In the genomic region with DNA sequence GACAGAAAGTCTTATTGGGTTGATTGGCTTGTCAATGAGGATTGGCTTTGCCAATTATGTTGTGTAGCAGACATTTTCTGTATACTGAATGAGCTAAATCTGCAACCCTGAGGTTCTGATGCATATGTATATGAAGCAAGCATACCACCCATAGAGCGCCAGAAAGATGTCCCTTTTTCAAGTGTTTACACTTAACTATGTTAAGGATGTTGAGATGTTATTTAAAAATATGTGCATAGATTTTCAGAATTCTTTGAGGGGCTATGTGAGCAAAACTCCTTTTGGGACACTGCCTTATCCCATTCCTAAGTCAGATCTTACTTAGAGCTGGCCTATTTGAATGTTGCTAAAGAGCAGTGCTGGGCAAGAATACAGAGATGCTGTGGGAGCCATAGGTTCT, we compare ENCODE assay signal across 18 cellular contexts. TPM values are rescaled to one million over a fixed set of nuclear protein-coding genes. Genes with fewer than 3 reads are reported as not detected.
DNase-seq lines count a peak whose midpoint lies in the region; ATAC-seq and TF ChIP-seq lines count a peak whose summit lies in the region.
"Had no signal": no experiment of that assay in that cellular context is flagged by ENCODE, and none has a peak within 500 bp of the region (broad histone marks: within the 10 kb centered on the region; RNA-seq: fewer than 3 reads in every experiment).

No MANE protein-coding gene starts in this region.

- H3K36me3 Mint-ChIP-seq in CD4-positive, alpha-beta memory T cell: peaks cover 0 to 13% of the 10 kb centered on the region in 2 donors
- H3K36me3 Mint-ChIP-seq in IgD-negative memory B cell (no peaks in the 10 kb centered on the region), neural crest cell (ENCODE audit: low read depth) (no peaks in the 10 kb centered on the region)

- peaks cover 17% of the 10 kb centered on the region for H3K4me1 ChIP-seq in CD4-positive, alpha-beta memory T cell (ENCODE audit: insufficient read depth, low read length)
- H3K4me1 ChIP-seq in hepatocyte (ENCODE audit: insufficient read depth): peaks cover 30% of the 10 kb centered on the region
- H3K4me1 ChIP-seq in upper lobe of right lung: no peaks in the 10 kb centered on the region

- H3K27ac Mint-ChIP-seq in CD4-positive, alpha-beta memory T cell: peak overlapping the region in 4 of 7 donors; percentile 54 to 99 (median 60)
- H3K27ac Mint-ChIP-seq in IgD-negative memory B cell (peak overlapping the region in 2 of 3 donors; percentile 57 to 71), neural crest cell (ENCODE audit: unreplicated experiment) (no peak overlapping the region)

- no peak overlapping the region for H3K27ac ChIP-seq in CD4-positive, alpha-beta memory T cell (ENCODE audit: low read depth, low read length)
- H3K27ac ChIP-seq in hepatocyte (peak overlapping the region; percentile 97), upper lobe of right lung (no peak overlapping the region)

- H3K27me3 Mint-ChIP-seq in CD4-positive, alpha-beta memory T cell: peaks cover 0 to 2% of the 10 kb centered on the region in 2 donors
- no peaks in the 10 kb centered on the region for H3K27me3 Mint-ChIP-seq in IgD-negative memory B cell
- H3K27me3 Mint-ChIP-seq in neural crest cell (ENCODE audit: low read depth): peaks cover 3% of the 10 kb centered on the region

- peak in 1 of 5 donors; percentile 21 for DNase-seq in CD4-positive, alpha-beta memory T cell
- no peak for DNase-seq in hepatocyte (ENCODE audit: low spot score)
- no peak for DNase-seq in neural crest cell (ENCODE audit: low read depth, low spot score)
- DNase-seq in mesenteric fat pad (ENCODE audit: low spot score): no peak
- no peak for DNase-seq in upper lobe of right lung
- no peak for DNase-seq in middle frontal gyrus (ENCODE audit: extremely low spot score, low spot score)
- DNase-seq: activated CD4-positive, alpha-beta T cell treated with anti-CD3 and anti-CD28 coated beads for 4 hours; activated T-cell treated with anti-CD3 and anti-CD28 coated beads, Interleukin-2, amount 50 U/mL, for 1 hour; DMS 273 treated with DMSO at 0.1 percent for 48 hours; left colon; NCI-H69; right cardiac atrium; stimulated activated CD4-positive, alpha-beta T cell treated with anti-CD3 and anti-CD28 coated beads, Interleukin-2, amount 100 ng/mL, for 24 hours; T-helper 2 cell; thyroid gland had no signal

- peak overlapping the region; percentile 83 for H3K4me2 ChIP-seq in hepatocyte

- peaks cover 32% of the 10 kb centered on the region for H3K79me2 ChIP-seq in hepatocyte

- no peaks in the 10 kb centered on the region for H3K9me2 ChIP-seq in hepatocyte (replicated peaks; ENCODE audit: insufficient read depth)

- no peak overlapping the region for H3K4me3 ChIP-seq in CD4-positive, alpha-beta memory T cell (ENCODE audit: low read length in 2 of 2)
- no peak overlapping the region for H3K4me3 ChIP-seq in hepatocyte
- H3K4me3 ChIP-seq in upper lobe of right lung: no peak overlapping the region
- H3K4me3 ChIP-seq: thyroid gland had no signal

- peak overlapping the region in 7 of 8 donors; percentile 11 to 94 (median 45) for H3K4me3 Mint-ChIP-seq in CD4-positive, alpha-beta memory T cell
- H3K4me3 Mint-ChIP-seq in IgD-negative memory B cell (peak overlapping the region in 2 of 4 donors; percentile 27 to 99), neural crest cell (peak overlapping the region; percentile 90)

- 86% methylated on average over 1 of the region's 1 CpG for WGBS in hepatocyte (ENCODE audit: low lambda C conversion rate, missing lambda C conversion rate)

- POLR2A ChIA-PET in CD4-positive, alpha-beta memory T cell (lab: Charles Lee; ENCODE audit: partially characterized antibody): no interaction called here

- CTCF ChIA-PET in CD4-positive, alpha-beta memory T cell (lab: Charles Lee; ENCODE audit: partially characterized antibody): no interaction called here

- no peaks in the 10 kb centered on the region for H3K9me3 ChIP-seq in CD4-positive, alpha-beta memory T cell (ENCODE audit: control insufficient read depth in 1 of 2, low read length in 2 of 2)
- H3K9me3 ChIP-seq in hepatocyte (ENCODE audit: low read depth) (no peaks in the 10 kb centered on the region), upper lobe of right lung (no peaks in the 10 kb centered on the region)
- H3K9me3 ChIP-seq: thyroid gland had no signal

- intact Hi-C loops in CD4-positive, alpha-beta memory T cell (cut with micrococcal nuclease): loop anchor here (10.0 kb wide), 1 partner anchor 362 kb away; no protein-coding TSS in a partner anchor
- intact Hi-C loops in upper lobe of right lung (cut with DNase I): no loop called here

- H3K36me3 ChIP-seq in CD4-positive, alpha-beta memory T cell (ENCODE audit: insufficient read depth, low read length): no peaks in the 10 kb centered on the region
- no peaks in the 10 kb centered on the region for H3K36me3 ChIP-seq in hepatocyte (replicated peaks; ENCODE audit: insufficient read depth, low read depth)
- H3K36me3 ChIP-seq in upper lobe of right lung: no peaks in the 10 kb centered on the region
- H3K36me3 ChIP-seq: thyroid gland had no signal

- ATAC-seq in HG02763 (IDR thresholded peaks at IDR 0.05; ENCODE audit: unreplicated experiment) (no peak), upper lobe of right lung (no peak)
- ATAC-seq: left colon, right cardiac atrium, Right ventricle myocardium inferior had no signal

- H3K27me3 ChIP-seq in CD4-positive, alpha-beta memory T cell (ENCODE audit: insufficient read depth, low read length): no peaks in the 10 kb centered on the region
- no peaks in the 10 kb centered on the region for H3K27me3 ChIP-seq in hepatocyte
- no peaks in the 10 kb centered on the region for H3K27me3 ChIP-seq in upper lobe of right lung
- H3K27me3 ChIP-seq: thyroid gland had no signal

- H4K20me1 ChIP-seq in hepatocyte (ENCODE audit: insufficient read depth, poor library complexity, severe bottlenecking): no peaks in the 10 kb centered on the region

- no peak for TF ChIP-seq CTCF in hepatocyte (IDR thresholded peaks at IDR 0.05; ENCODE audit: poor library complexity)
- TF ChIP-seq CTCF in neural crest cell (conservative IDR thresholded peaks at IDR 0.05): no peak
- no peak for TF ChIP-seq CTCF in upper lobe of right lung (IDR thresholded peaks at IDR 0.05)

- no peak overlapping the region for H2AFZ ChIP-seq in hepatocyte

- no peaks in the 10 kb centered on the region for H3K9me3 Mint-ChIP-seq in CD4-positive, alpha-beta memory T cell
- H3K9me3 Mint-ChIP-seq in IgD-negative memory B cell (no peaks in the 10 kb centered on the region), neural crest cell (no peaks in the 10 kb centered on the region)

- H3K4me1 Mint-ChIP-seq in CD4-positive, alpha-beta memory T cell: peaks cover 18 to 28% (median 23%) of the 10 kb centered on the region in 4 donors
- H3K4me1 Mint-ChIP-seq in IgD-negative memory B cell: peaks cover 20 to 32% (median 20%) of the 10 kb centered on the region in 3 donors
- peaks cover 23% of the 10 kb centered on the region for H3K4me1 Mint-ChIP-seq in neural crest cell

RNA-seq across cellular contexts. Expression of a gene that starts 1.9 kb away (rescaled TPM):
- total RNA-seq in CD4-positive, alpha-beta memory T cell: 10 to 100 TPM in 1 of 2 experiments, 1 to 10 TPM in 1; 9.6 to 10.2 TPM
- polyA plus RNA-seq in CD4-positive, alpha-beta memory T cell: 10 to 100 TPM; 20.3 to 21.5 TPM
- polyA plus RNA-seq in IgD-negative memory B cell (23.0 TPM), hepatocyte (75.8 and 92.8 TPM in 2 replicates)
- total RNA-seq in hepatocyte (102 and 103 TPM in 2 replicates), neural crest cell (21.4 and 22.9 TPM in 2 replicates), mesenteric fat pad (46.4 TPM), upper lobe of right lung (26.8 TPM)
